In the genomic region with DNA sequence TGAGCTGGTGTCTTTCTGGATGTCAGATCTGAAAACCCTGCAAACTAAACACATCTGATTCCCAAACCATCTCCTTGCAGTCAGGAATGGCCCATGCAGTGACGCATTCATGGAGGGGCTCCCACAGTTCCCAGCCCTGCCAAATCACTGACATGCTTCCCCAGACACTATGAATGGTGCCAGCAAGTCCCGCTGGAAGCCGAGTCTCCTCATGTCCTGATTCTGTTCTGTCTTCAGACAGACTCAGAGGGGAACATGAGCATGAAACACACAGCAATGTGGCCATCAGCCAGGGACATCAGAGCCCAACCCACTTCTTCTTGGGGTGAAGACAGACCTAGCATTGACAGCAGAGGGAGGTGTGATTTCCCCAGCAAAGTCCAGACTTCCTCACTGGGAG, we compare ENCODE assay signal across 21 cellular contexts.
A peak's percentile ranks its signal among the peaks of the same experiment; 100 is the strongest.
DNase-seq lines count a peak whose midpoint lies in the region; ATAC-seq and TF ChIP-seq lines count a peak whose summit lies in the region.
"Had no signal": no experiment of that assay in that cellular context is flagged by ENCODE, and none has a peak within 500 bp of the region (broad histone marks: within the 10 kb centered on the region; RNA-seq: fewer than 3 reads in every experiment).

No MANE protein-coding gene starts in this region.

- no peak for TF ChIP-seq POLR2A in IMR-90 (IDR thresholded peaks at IDR 0.05; ENCODE audit: low read depth, low read length)
- TF ChIP-seq POLR2A in esophagus muscularis mucosa (IDR thresholded peaks at IDR 0.05; ENCODE audit: low read depth), result no peak

- no peaks in the 10 kb centered on the region for H4K20me1 ChIP-seq in IMR-90 (ENCODE audit: insufficient read depth, low read length)
- H4K20me1 ChIP-seq: BLaER1 had no signal

- peak overlapping the region in 1 of 2 experiments; percentile 28; a peak in 1 of 4 replicates for H4K8ac ChIP-seq in IMR-90 (ENCODE audit: low read depth in 2 of 2, low read length in 2 of 2)

- H3K18ac ChIP-seq in IMR-90 (ENCODE audit: low read depth, low read length), result peak overlapping the region; percentile 29; the same call in 1 of the 2 replicates

- H3K27ac ChIP-seq in IMR-90 (ENCODE audit: insufficient read depth, low read length) (no peak overlapping the region), esophagus muscularis mucosa (replicated peaks in 1 of 4) (peak overlapping the region in 1 of 4 donors; percentile 18), right cardiac atrium (ENCODE audit: low read length) (no peak overlapping the region), thoracic aorta (peak overlapping the region; percentile 58 to 61)
- H3K27ac ChIP-seq: BLaER1 had no signal

- WGBS in IMR-90 (ENCODE audit: extremely low coverage in 2 of 2, insufficient read length in 1 of 2), 2 experiments, result no CpG with 5 or more reads among the region's 3 CpGs
- no CpG with 5 or more reads among the region's 3 CpGs for WGBS in esophagus muscularis mucosa
- WGBS in right cardiac atrium, result 50% methylated on average over 3 of the region's 3 CpGs

- H2AK9ac ChIP-seq in IMR-90 (replicated peaks; ENCODE audit: low read depth, low read length, poor library complexity), result no peak overlapping the region

- H4K91ac ChIP-seq in IMR-90 (ENCODE audit: insufficient read depth, low read depth, low read length), result peak overlapping the region; percentile 18; the same call in 1 of the 2 replicates

- peak overlapping the region; percentile 4; the same call in 1 of the 3 replicates for H2BK15ac ChIP-seq in IMR-90 (ENCODE audit: low read depth, low read length)

- H2BK120ac ChIP-seq in IMR-90 (ENCODE audit: low read depth, low read length), result peak overlapping the region; percentile 75

- no peak overlapping the region for H3K9ac ChIP-seq in IMR-90 (ENCODE audit: low read depth, low read length)
- H3K9ac ChIP-seq: BLaER1 had no signal

- no peak overlapping the region for H3K56ac ChIP-seq in IMR-90 (ENCODE audit: extremely low read depth, insufficient read depth, low read length)

- TF ChIP-seq EP300 in esophagus muscularis mucosa (IDR thresholded peaks at IDR 0.05), result no peak

- POLR2A ChIA-PET in IMR-90 (lab: Charles Lee; ENCODE audit: unreplicated experiment), result no interaction called here

- H3K9me1 ChIP-seq in IMR-90 (ENCODE audit: insufficient read depth, low read length), result peaks cover 3% of the 10 kb centered on the region

- H3K9me3 ChIP-seq in IMR-90 (ENCODE audit: control insufficient read depth, insufficient read depth, low read length) (no peaks in the 10 kb centered on the region), esophagus muscularis mucosa (no peaks in the 10 kb centered on the region), right cardiac atrium (ENCODE audit: control insufficient read depth, low read length) (no peaks in the 10 kb centered on the region), thoracic aorta (no peaks in the 10 kb centered on the region)
- H3K9me3 ChIP-seq: BLaER1 had no signal

- H3K4me3 ChIP-seq in IMR-90 (ENCODE audit: insufficient read depth, low read depth, low read length), result no peak overlapping the region
- H3K4me3 ChIP-seq in esophagus muscularis mucosa, result no peak overlapping the region
- H3K4me3 ChIP-seq in right cardiac atrium (ENCODE audit: low read length), result no peak overlapping the region
- H3K4me3 ChIP-seq in thoracic aorta, result no peak overlapping the region
- H3K4me3 ChIP-seq: BLaER1, PC-9 had no signal

- no peak overlapping the region for H2AFZ ChIP-seq in IMR-90 (replicated peaks; ENCODE audit: low read length, poor library complexity)
- H2AFZ ChIP-seq: PC-9 had no signal

- H3K27me3 ChIP-seq in IMR-90 (ENCODE audit: control insufficient read depth, insufficient read depth, low read length), result no peaks in the 10 kb centered on the region
- no peaks in the 10 kb centered on the region for H3K27me3 ChIP-seq in esophagus muscularis mucosa
- no peaks in the 10 kb centered on the region for H3K27me3 ChIP-seq in right cardiac atrium (ENCODE audit: control insufficient read depth, insufficient read depth)
- H3K27me3 ChIP-seq in thoracic aorta (replicated peaks; ENCODE audit: insufficient read depth), result no peaks in the 10 kb centered on the region
- H3K27me3 ChIP-seq: BLaER1 had no signal

- DNase-seq in IMR-90, result peak; percentile 23
- peak; percentile 90 for DNase-seq in esophagus muscularis mucosa (ENCODE audit: extremely low spot score)
- DNase-seq in right cardiac atrium, result peak in 2 of 3 donors; percentile 43 to 69
- DNase-seq in thoracic aorta (ENCODE audit: low spot score), result no peak
- no peak for DNase-seq in foreskin melanocyte
- no peak for DNase-seq in NCI-H1048 (lab: John Stamatoyannopoulos, UW)
- no peak for DNase-seq in hepatic stellate cell (ENCODE audit: low spot score)
- DNase-seq: CD4-positive, CD25-positive, alpha-beta regulatory T cell; DMS153; DND-41; H7; Kasumi-1; NCI-H1105; NCI-H146; NCI-H2029; NCI-H446; NCI-H524 treated with DMSO at 0.1 percent for 48 hours; NCI-H82; SHP77 had no signal

- BruUV-seq in IMR-90 (replicated peaks; lab: Mats Ljungman, UMichigan), result no TSS peak

- H2AK5ac ChIP-seq in IMR-90 (ENCODE audit: low read depth, low read length), result peak overlapping the region; percentile 49

- TF ChIP-seq CTCF in IMR-90 (conservative IDR thresholded peaks at IDR 0.05; ENCODE audit: low read depth, low read length) (no peak), esophagus muscularis mucosa (IDR thresholded peaks at IDR 0.05) (no peak), thoracic aorta (IDR thresholded peaks at IDR 0.05) (no peak)

- no peaks in the 10 kb centered on the region for H3K79me1 ChIP-seq in IMR-90 (ENCODE audit: low read depth in 1 of 2, low read length in 2 of 2)

- no peak overlapping the region for H2BK5ac ChIP-seq in IMR-90 (ENCODE audit: low read depth, low read length, poor library complexity, severe bottlenecking)

- peak overlapping the region; percentile 49; the same call in 1 of the 2 replicates for H3K23ac ChIP-seq in IMR-90 (ENCODE audit: low read depth, low read length)

- dilution Hi-C loops in IMR-90 (cut with HindIII; ENCODE audit: low sequenced_read_pairs, unreplicated experiment), result no loop called here

- H3K4me1 ChIP-seq in IMR-90 (ENCODE audit: control insufficient read depth, insufficient read depth, low read length) (peaks cover 19% of the 10 kb centered on the region), esophagus muscularis mucosa (peaks cover 7 to 19% (median 13%) of the 10 kb centered on the region in 4 donors), right cardiac atrium (ENCODE audit: control insufficient read depth, insufficient read depth, low read length) (peaks cover 10% of the 10 kb centered on the region), thoracic aorta (ENCODE audit: control insufficient read depth in 1 of 2, low read depth in 2 of 2) (peaks cover 16 to 67% of the 10 kb centered on the region in 2 donors)
- H3K4me1 ChIP-seq: BLaER1 had no signal

- TF ChIP-seq RAD21 in IMR-90 (IDR thresholded peaks at IDR 0.05; ENCODE audit: low read length), result no peak

- in situ Hi-C loops in IMR-90 (cut with MboI; ENCODE audit: low sequenced_read_pairs), result no loop called here

- H3K36me3 ChIP-seq in IMR-90 (ENCODE audit: control insufficient read depth, insufficient read depth, low read length), result no peaks in the 10 kb centered on the region
- no peaks in the 10 kb centered on the region for H3K36me3 ChIP-seq in esophagus muscularis mucosa
- H3K36me3 ChIP-seq in thoracic aorta, result no peaks in the 10 kb centered on the region
- H3K36me3 ChIP-seq: BLaER1 had no signal

- intact Hi-C loops in IMR-90 (cut with micrococcal nuclease), result no loop called here
- intact Hi-C loops in esophagus muscularis mucosa (cut with DNase I), result no loop called here
- intact Hi-C loops in right cardiac atrium (cut with DNase I), result no loop called here

- ATAC-seq in IMR-90 (ENCODE audit: low read depth) (no peak), right cardiac atrium (peak; percentile 74 to 82), thoracic aorta (ENCODE audit: insufficient number of reproducible peaks, low FRiP score, low read depth) (no peak)

- H4K5ac ChIP-seq in IMR-90 (ENCODE audit: low read depth, low read length), result no peak overlapping the region

- H3K4ac ChIP-seq in IMR-90 (ENCODE audit: low read depth, low read length), result peak overlapping the region; percentile 58

- CTCF ChIA-PET in IMR-90 (lab: Yijun Ruan, JAX), result no interaction called here

- peak overlapping the region; percentile 87; the same call in 1 of the 2 replicates for H2BK20ac ChIP-seq in IMR-90 (ENCODE audit: low read depth, low read length)

- H3K14ac ChIP-seq in IMR-90 (replicated peaks; ENCODE audit: low read depth, low read length), result peak overlapping the region; percentile 45

- H3K4me2 ChIP-seq in IMR-90 (ENCODE audit: low read depth, low read length), result no peak overlapping the region
- H3K4me2 ChIP-seq: BLaER1 had no signal

TF ChIP-seq in IMR-90, 13 proteins besides CTCF, POLR2A, EP300 and RAD21 (continues in another document):
- no peak for TF ChIP-seq CEBPB (IDR thresholded peaks at IDR 0.05; ENCODE audit: low read depth, low read length)
- TF ChIP-seq, protein P1, sequence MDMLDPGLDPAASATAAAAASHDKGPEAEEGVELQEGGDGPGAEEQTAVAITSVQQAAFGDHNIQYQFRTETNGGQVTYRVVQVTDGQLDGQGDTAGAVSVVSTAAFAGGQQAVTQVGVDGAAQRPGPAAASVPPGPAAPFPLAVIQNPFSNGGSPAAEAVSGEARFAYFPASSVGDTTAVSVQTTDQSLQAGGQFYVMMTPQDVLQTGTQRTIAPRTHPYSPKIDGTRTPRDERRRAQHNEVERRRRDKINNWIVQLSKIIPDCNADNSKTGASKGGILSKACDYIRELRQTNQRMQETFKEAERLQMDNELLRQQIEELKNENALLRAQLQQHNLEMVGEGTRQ (IDR thresholded peaks at IDR 0.05; ENCODE audit: low read depth, low read length), result no peak
- no peak for TF ChIP-seq BHLHE40 (IDR thresholded peaks at IDR 0.05; ENCODE audit: low read depth, low read length)
- TF ChIP-seq RCOR1 (IDR thresholded peaks at IDR 0.05; ENCODE audit: insufficient replicate concordance, low read length), result no peak
- TF ChIP-seq NFE2L2 (IDR thresholded peaks at IDR 0.05; ENCODE audit: low read depth, low read length), result no peak
- no peak for TF ChIP-seq CHD1 (IDR thresholded peaks at IDR 0.05; ENCODE audit: low read depth, low read length)
- no peak for TF ChIP-seq RFX5 (IDR thresholded peaks at IDR 0.05; ENCODE audit: low read depth, low read length)
- no peak for TF ChIP-seq FOS (IDR thresholded peaks at IDR 0.05; ENCODE audit: low read depth, low read length)
- TF ChIP-seq MAZ (IDR thresholded peaks at IDR 0.05; ENCODE audit: borderline replicate concordance, low read depth, low read length), result no peak
- TF ChIP-seq MAFK (IDR thresholded peaks at IDR 0.05; ENCODE audit: low read depth, low read length), result no peak

Comparison
In these comparisons a context has a peak if more than half of its experiments do, and no peak if none do; other contexts are left out.
1. ATAC-seq: peak in right cardiac atrium (2 of 2); none in IMR-90 (single experiment) and thoracic aorta (single experiment).
2. DNase-seq: peak in IMR-90 (single experiment), esophagus muscularis mucosa (single experiment) and right cardiac atrium (2 of 3); none in thoracic aorta (single experiment), foreskin melanocyte (single experiment), NCI-H1048 (single experiment) and hepatic stellate cell (single experiment).
3. H3K27ac ChIP-seq: peak in thoracic aorta (2 of 2); none in IMR-90 (single experiment) and right cardiac atrium (single experiment).